In the genomic region with DNA sequence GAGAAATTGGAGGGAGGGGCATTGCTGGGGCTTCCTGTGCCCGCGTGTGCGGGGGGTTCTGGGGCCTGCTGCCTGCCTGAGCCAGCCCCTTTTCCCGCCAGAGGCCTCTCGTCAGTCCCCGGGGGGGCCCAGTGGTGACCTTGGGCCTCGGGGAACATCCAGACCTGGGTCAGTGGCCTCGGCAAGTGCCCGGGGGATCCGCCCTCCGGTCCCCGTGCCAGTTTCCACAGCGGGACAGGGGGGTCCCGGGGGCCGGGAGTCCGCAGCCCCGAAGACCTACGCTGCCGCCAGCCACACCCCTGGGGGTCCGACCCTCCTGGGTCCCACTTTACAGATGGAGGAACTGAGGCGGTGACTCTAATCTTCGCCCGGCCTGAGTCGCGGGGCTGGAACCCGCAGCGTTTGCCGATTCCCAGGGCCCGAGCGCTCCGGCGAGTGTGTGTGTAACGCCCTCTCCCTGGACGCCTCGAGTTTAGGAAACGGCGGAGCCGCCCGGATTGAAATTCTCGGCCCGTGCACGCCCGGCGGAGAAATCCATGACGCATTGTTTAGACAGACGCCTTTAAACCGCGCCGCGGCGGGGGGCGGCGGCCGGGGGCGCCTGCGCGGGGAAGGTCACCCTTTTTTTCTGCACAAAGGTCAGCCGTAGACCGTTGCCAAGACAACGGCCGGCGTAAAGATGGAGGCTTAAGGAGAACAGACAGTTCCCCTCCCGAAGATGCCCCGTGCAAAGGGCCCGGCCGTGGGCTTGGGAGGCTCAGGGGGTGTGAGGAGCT, we compare ENCODE assay signal across 8 cellular contexts. TPM values are rescaled to one million over a fixed set of nuclear protein-coding genes. Genes with fewer than 3 reads are reported as not detected.
DNase-seq lines count a peak whose midpoint lies in the region; ATAC-seq and TF ChIP-seq lines count a peak whose summit lies in the region.

No MANE protein-coding gene starts in this region.

- no peak overlapping the region for H3K27ac Mint-ChIP-seq in activated naive CD8-positive, alpha-beta T cell treated with anti-CD3 and anti-CD28 coated beads for 36 hours

- no peak for ATAC-seq in GM21576 (IDR thresholded peaks at IDR 0.05; ENCODE audit: unreplicated experiment)
- no peak for ATAC-seq in GM18519 (IDR thresholded peaks at IDR 0.05; ENCODE audit: low FRiP score, unreplicated experiment)
- no peak for ATAC-seq in HG03139 (IDR thresholded peaks at IDR 0.05; ENCODE audit: unreplicated experiment)

- peaks cover 1% of the 10 kb centered on the region for H3K4me1 Mint-ChIP-seq in activated naive CD8-positive, alpha-beta T cell treated with anti-CD3 and anti-CD28 coated beads for 36 hours

- H3K27me3 Mint-ChIP-seq in activated naive CD8-positive, alpha-beta T cell treated with anti-CD3 and anti-CD28 coated beads for 36 hours = peaks cover 42% of the 10 kb centered on the region

- TF ChIP-seq CTCF in prostate gland (IDR thresholded peaks at IDR 0.05) = no peak

- H3K36me3 ChIP-seq in prostate gland = no peaks in the 10 kb centered on the region

- H3K27me3 ChIP-seq in prostate gland (replicated peaks; ENCODE audit: insufficient read depth) = peaks cover 3% of the 10 kb centered on the region

- 2% methylated on average over 42 of the region's 66 CpGs for WGBS in prostate gland

- H3K36me3 Mint-ChIP-seq in activated naive CD8-positive, alpha-beta T cell treated with anti-CD3 and anti-CD28 coated beads for 36 hours = no peaks in the 10 kb centered on the region

- no peak overlapping the region for H3K27ac ChIP-seq in prostate gland

- peak overlapping the region; percentile 9 to 22 for H3K4me3 ChIP-seq in prostate gland

- no peaks in the 10 kb centered on the region for H3K9me3 Mint-ChIP-seq in activated naive CD8-positive, alpha-beta T cell treated with anti-CD3 and anti-CD28 coated beads for 36 hours

- intact Hi-C loops in head of caudate nucleus (cut with DNase I) (no loop called here), prostate gland (cut with DNase I) (no loop called here)

- H3K4me1 ChIP-seq in prostate gland (replicated peaks) = no peaks in the 10 kb centered on the region

- DNase-seq in DMS79 treated with DMSO at 0.1 percent for 48 hours (lab: John Stamatoyannopoulos, UW) = peak; percentile 58
- peak; percentile 34 for DNase-seq in NCI-H1417 treated with DMSO at 0.1 percent for 48 hours (lab: John Stamatoyannopoulos, UW)
- DNase-seq in activated naive CD8-positive, alpha-beta T cell treated with anti-CD3 and anti-CD28 coated beads for 36 hours = peak; percentile 67
- DNase-seq in head of caudate nucleus = peak; percentile 53 to 85 (median 76)
- DNase-seq in prostate gland (ENCODE audit: low spot score) = no peak

- no peaks in the 10 kb centered on the region for H3K9me3 ChIP-seq in prostate gland

- H3K4me3 Mint-ChIP-seq in activated naive CD8-positive, alpha-beta T cell treated with anti-CD3 and anti-CD28 coated beads for 36 hours = peak overlapping the region; percentile 63

- TF ChIP-seq POLR2A in prostate gland (IDR thresholded peaks at IDR 0.05) = no peak

RNA-seq across cellular contexts. Expression of gene EFNA2, which starts 39.3 kb away (rescaled TPM):
- not detected for total RNA-seq in activated naive CD8-positive, alpha-beta T cell treated with anti-CD3 and anti-CD28 coated beads for 36 hours
- not detected for total RNA-seq in prostate gland

RNA-seq across cellular contexts. Expression of gene FAM174C, which starts 49.6 kb away (rescaled TPM):
- 100 to 1,000 TPM in 1 of 2 experiments, 10 to 100 TPM in 1; 99.8 to 101 TPM for total RNA-seq in activated naive CD8-positive, alpha-beta T cell treated with anti-CD3 and anti-CD28 coated beads for 36 hours
- total RNA-seq in prostate gland = 10 to 100 TPM; 95.1 to 98.7 TPM

RNA-seq across cellular contexts. Expression of gene CIRBP, which starts 55.8 kb away (rescaled TPM):
- 100 to 1,000 TPM; 208 to 216 TPM for total RNA-seq in activated naive CD8-positive, alpha-beta T cell treated with anti-CD3 and anti-CD28 coated beads for 36 hours
- 100 to 1,000 TPM; 753 to 863 TPM for total RNA-seq in prostate gland

RNA-seq across cellular contexts. Expression of gene NDUFS7, which starts 58.7 kb away (rescaled TPM):
- 100 to 1,000 TPM in 1 of 2 experiments, 10 to 100 TPM in 1; 98.7 to 101 TPM for total RNA-seq in activated naive CD8-positive, alpha-beta T cell treated with anti-CD3 and anti-CD28 coated beads for 36 hours
- total RNA-seq in prostate gland = 100 to 1,000 TPM; 147 to 202 TPM
